Comparison of ENCODE assay signal across 19 cellular contexts in the genomic region with DNA sequence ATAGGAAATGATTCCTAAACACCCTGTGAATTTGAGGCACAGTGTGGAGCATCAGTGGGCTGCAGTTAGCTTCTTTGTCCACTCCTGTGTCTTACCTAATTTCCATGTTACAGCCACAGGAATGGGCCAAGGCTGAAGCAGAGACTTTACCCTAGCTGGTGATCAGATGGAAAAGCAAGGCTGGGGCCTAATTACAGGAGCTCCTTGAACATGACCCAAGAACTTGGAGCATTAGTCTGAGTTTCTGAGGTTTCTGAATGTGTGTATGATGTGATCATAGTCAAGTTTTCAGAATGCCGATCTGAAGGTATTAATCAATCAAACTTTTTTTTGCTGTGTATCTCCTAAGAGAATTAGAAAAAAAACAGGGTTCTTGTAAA. TPM values are rescaled to one million over a fixed set of nuclear protein-coding genes. Genes with fewer than 3 reads are reported as not detected.
A peak's percentile ranks its signal among the peaks of the same experiment; 100 is the strongest.
DNase-seq lines count a peak whose midpoint lies in the region; ATAC-seq and TF ChIP-seq lines count a peak whose summit lies in the region.
"Had no signal": no experiment of that assay in that cellular context is flagged by ENCODE, and none has a peak within 500 bp of the region (broad histone marks: within the 10 kb centered on the region; RNA-seq: fewer than 3 reads in every experiment).

No MANE protein-coding gene starts in this region.

- ATAC-seq in activated CD8-positive, alpha-beta T cell treated with anti-CD3 and anti-CD28 coated beads for 36 hours: peak; percentile 9
- ATAC-seq in HG02938 (IDR thresholded peaks at IDR 0.05; ENCODE audit: unreplicated experiment): no peak
- no peak for ATAC-seq in GM21825 (IDR thresholded peaks at IDR 0.05; ENCODE audit: unreplicated experiment)
- ATAC-seq: mucosa of descending colon had no signal

- no peak for TF ChIP-seq CTCF in activated CD8-positive, alpha-beta T cell treated with anti-CD3 and anti-CD28 coated beads for 36 hours (IDR thresholded peaks at IDR 0.05)

- peak; percentile 43 for DNase-seq in stimulated activated CD4-positive, alpha-beta T cell treated with anti-CD3 and anti-CD28 coated beads, Interleukin-15, amount 100 ng/mL, for 24 hours
- no peak for DNase-seq in stimulated activated CD4-positive, alpha-beta T cell treated with anti-CD3 and anti-CD28 coated beads, Interleukin-4, amount 100 ng/mL, for 1 hour
- no peak for DNase-seq in activated CD8-positive, alpha-beta T cell treated with anti-CD3 and anti-CD28 coated beads for 36 hours
- DNase-seq in fibroblast of gingiva (ENCODE audit: low read depth): peak; percentile 20
- DNase-seq in effector memory CD4-positive, alpha-beta T cell: no peak
- DNase-seq: amygdala, EL, H9, head of caudate nucleus, kidney glomerular epithelial cell, mucosa of descending colon, NCI-H1092 treated with DMSO at 0.1 percent for 48 hours, SIG-M5 had no signal

- POLR2A ChIA-PET in activated CD8-positive, alpha-beta T cell treated with anti-CD3 and anti-CD28 coated beads for 36 hours (lab: Charles Lee): interaction anchor here (0.7 to 12.5 kb wide), 11 partner anchors 8 to 222 kb away, joined by 3 to 89 read pairs (median 5); partner anchors contain the start of genes ABRACL and CITED2

- intact Hi-C loops in activated CD8-positive, alpha-beta T cell treated with anti-CD3 and anti-CD28 coated beads for 36 hours (cut with micrococcal nuclease): loop anchor here (2.0 to 5.0 kb wide), 2 partner anchors 16 to 139 kb away; partner anchors contain the start of gene TXLNB

- CTCF ChIA-PET in activated CD8-positive, alpha-beta T cell treated with anti-CD3 and anti-CD28 coated beads for 36 hours (lab: Charles Lee): interaction anchor here (0.7 to 3.0 kb wide), 8 partner anchors 8 to 27 kb away, joined by 3 to 20 read pairs (median 6); no protein-coding TSS in a partner anchor

- H3K9me3 ChIP-seq in effector memory CD4-positive, alpha-beta T cell (ENCODE audit: control insufficient read depth, low read length): no peaks in the 10 kb centered on the region
- H3K9me3 ChIP-seq: BLaER1, mucosa of descending colon had no signal

- peaks cover 2% of the 10 kb centered on the region for H3K9me3 Mint-ChIP-seq in activated CD8-positive, alpha-beta T cell treated with anti-CD3 and anti-CD28 coated beads for 36 hours
- H3K9me3 Mint-ChIP-seq in stimulated activated naive CD8-positive, alpha-beta T cell treated with anti-CD3 and anti-CD28 coated beads, Interleukin-15, Interleukin-2, amounts not matched to agents 100 ng/mL and 50 ng/mL, for 24 hours: no peaks in the 10 kb centered on the region

- H3K36me3 Mint-ChIP-seq in activated CD8-positive, alpha-beta T cell treated with anti-CD3 and anti-CD28 coated beads for 36 hours (ENCODE audit: low read depth): peaks cover 35% of the 10 kb centered on the region
- peaks cover 24% of the 10 kb centered on the region for H3K36me3 Mint-ChIP-seq in stimulated activated naive CD8-positive, alpha-beta T cell treated with anti-CD3 and anti-CD28 coated beads, Interleukin-15, Interleukin-2, amounts not matched to agents 100 ng/mL and 50 ng/mL, for 24 hours (ENCODE audit: low read depth)

- H3K4me3 Mint-ChIP-seq in activated CD8-positive, alpha-beta T cell treated with anti-CD3 and anti-CD28 coated beads for 36 hours: peak overlapping the region; percentile 67
- H3K4me3 Mint-ChIP-seq in stimulated activated naive CD8-positive, alpha-beta T cell treated with anti-CD3 and anti-CD28 coated beads, Interleukin-15, Interleukin-2, amounts not matched to agents 100 ng/mL and 50 ng/mL, for 24 hours: peak overlapping the region; percentile 72
- H3K4me3 Mint-ChIP-seq: H9 had no signal

- H3K36me3 ChIP-seq in effector memory CD4-positive, alpha-beta T cell (ENCODE audit: control insufficient read depth, insufficient read depth, low read length): peaks cover 4% of the 10 kb centered on the region

- peaks cover 86% of the 10 kb centered on the region for H3K4me1 Mint-ChIP-seq in activated CD8-positive, alpha-beta T cell treated with anti-CD3 and anti-CD28 coated beads for 36 hours (ENCODE audit: low read depth)
- peaks cover 94% of the 10 kb centered on the region for H3K4me1 Mint-ChIP-seq in stimulated activated naive CD8-positive, alpha-beta T cell treated with anti-CD3 and anti-CD28 coated beads, Interleukin-15, Interleukin-2, amounts not matched to agents 100 ng/mL and 50 ng/mL, for 24 hours (ENCODE audit: low read depth)

- peaks cover 72% of the 10 kb centered on the region for H3K4me1 ChIP-seq in effector memory CD4-positive, alpha-beta T cell (ENCODE audit: control insufficient read depth, insufficient read depth, low read length, poor library complexity, severe bottlenecking)

- H3K4me3 ChIP-seq in effector memory CD4-positive, alpha-beta T cell (ENCODE audit: insufficient read depth, low read depth, low read length, poor library complexity, severe bottlenecking): no peak overlapping the region
- H3K4me3 ChIP-seq: BLaER1, coronary artery, mucosa of descending colon had no signal

- H3K27me3 Mint-ChIP-seq in activated CD8-positive, alpha-beta T cell treated with anti-CD3 and anti-CD28 coated beads for 36 hours: no peaks in the 10 kb centered on the region
- H3K27me3 Mint-ChIP-seq in stimulated activated naive CD8-positive, alpha-beta T cell treated with anti-CD3 and anti-CD28 coated beads, Interleukin-15, Interleukin-2, amounts not matched to agents 100 ng/mL and 50 ng/mL, for 24 hours: no peaks in the 10 kb centered on the region

- peak overlapping the region; percentile 95 for H3K27ac Mint-ChIP-seq in activated CD8-positive, alpha-beta T cell treated with anti-CD3 and anti-CD28 coated beads for 36 hours
- peak overlapping the region; percentile 99 for H3K27ac Mint-ChIP-seq in stimulated activated naive CD8-positive, alpha-beta T cell treated with anti-CD3 and anti-CD28 coated beads, Interleukin-15, Interleukin-2, amounts not matched to agents 100 ng/mL and 50 ng/mL, for 24 hours

- no peak overlapping the region for H3K27ac ChIP-seq in effector memory CD4-positive, alpha-beta T cell (ENCODE audit: insufficient read depth, low read length, poor library complexity, severe bottlenecking)
- H3K27ac ChIP-seq: BLaER1, coronary artery, epithelial cell of prostate had no signal

- H3K27me3 ChIP-seq in effector memory CD4-positive, alpha-beta T cell (replicated peaks; ENCODE audit: control insufficient read depth, insufficient read depth, low read length, poor library complexity, severe bottlenecking): no peaks in the 10 kb centered on the region
- H3K27me3 ChIP-seq: BLaER1 had no signal

RNA-seq across cellular contexts. Expression of gene HECA, which starts 18.0 kb away (rescaled TPM):
- total RNA-seq in activated CD8-positive, alpha-beta T cell treated with anti-CD3 and anti-CD28 coated beads for 36 hours: 10 to 100 TPM; 45.4 to 47.1 TPM

Comparison
In these comparisons a context has a peak if more than half of its experiments do, and no peak if none do; other contexts are left out.
1. DNase-seq: peak in stimulated activated CD4-positive, alpha-beta T cell treated with anti-CD3 and anti-CD28 coated beads, Interleukin-15, amount 100 ng/mL, for 24 hours (single experiment) and fibroblast of gingiva (single experiment); none in stimulated activated CD4-positive, alpha-beta T cell treated with anti-CD3 and anti-CD28 coated beads, Interleukin-4, amount 100 ng/mL, for 1 hour (single experiment), activated CD8-positive, alpha-beta T cell treated with anti-CD3 and anti-CD28 coated beads for 36 hours (single experiment) and effector memory CD4-positive, alpha-beta T cell (0 of 3).